19 cellular contexts compared by ENCODE assay signal in the genomic region with DNA sequence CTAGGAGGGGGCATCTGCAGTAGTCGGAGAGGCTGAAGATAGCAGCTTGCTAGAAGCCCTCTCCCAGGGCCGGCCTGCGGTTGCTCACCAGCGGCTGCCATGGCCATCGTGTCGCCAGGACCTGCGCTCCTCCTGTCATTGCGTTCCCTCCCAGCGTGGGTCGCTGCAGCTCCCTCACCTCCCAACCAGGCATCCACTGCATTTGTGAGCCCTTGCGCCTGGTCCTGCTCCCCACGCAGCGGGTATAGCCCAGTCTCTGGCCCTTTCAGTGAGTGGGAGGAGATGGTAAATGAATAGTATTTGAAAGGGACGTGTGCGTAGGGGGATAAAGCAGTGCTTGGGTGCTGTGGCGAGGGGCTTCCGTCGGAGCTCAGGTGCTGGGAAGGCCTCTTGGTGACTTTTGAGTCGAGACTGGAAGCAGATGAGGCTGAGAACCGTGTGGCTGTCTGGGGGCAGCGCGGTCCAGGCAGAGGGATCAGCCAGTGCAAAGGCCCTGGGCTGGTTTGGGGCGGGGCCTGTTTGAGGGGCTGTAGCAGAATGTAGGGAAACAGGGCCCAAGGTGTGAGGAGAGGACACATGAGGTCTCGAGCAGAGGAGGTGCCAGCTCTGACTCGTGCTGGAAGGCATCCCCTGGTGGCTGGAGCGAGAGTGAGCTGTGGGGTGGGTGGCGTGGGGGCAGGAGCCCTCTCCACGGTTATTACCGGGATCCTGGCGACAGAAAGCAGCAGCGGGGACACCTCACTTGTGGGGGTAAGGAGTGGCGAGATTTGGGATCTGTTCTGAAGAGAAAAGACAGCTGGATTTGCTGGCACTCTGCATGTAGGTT. TPM values are rescaled to one million over a fixed set of nuclear protein-coding genes. Genes with fewer than 3 reads are reported as not detected.
DNase-seq lines count a peak whose midpoint lies in the region; ATAC-seq, FAIRE-seq and TF ChIP-seq lines count a peak whose summit lies in the region.
"Had no signal": no experiment of that assay in that cellular context is flagged by ENCODE, and none has a peak within 500 bp of the region (broad histone marks: within the 10 kb centered on the region; RNA-seq: fewer than 3 reads in every experiment).

No MANE protein-coding gene starts in this region.

- intact Hi-C loops in right cardiac atrium (cut with DNase I) (no loop called here), stomach (cut with DNase I; ENCODE audit: low total_unique reads) (no loop called here)

- ATAC-seq in right cardiac atrium, result peak; percentile 3 to 7
- no peak for ATAC-seq in GM21447 (IDR thresholded peaks at IDR 0.05; ENCODE audit: unreplicated experiment)
- ATAC-seq: foreskin keratinocyte, left colon had no signal

- H3K36me3 ChIP-seq in H7 (replicated peaks; ENCODE audit: control insufficient read depth, insufficient read depth, low read length) (peaks cover 1% of the 10 kb centered on the region; the same call in 1 of the 2 replicates), stomach (peaks cover 0 to 8% (median 6%) of the 10 kb centered on the region in 4 donors)
- H3K36me3 ChIP-seq: neutrophil, vagina had no signal

- TF ChIP-seq POLR2A in stomach (IDR thresholded peaks at IDR 0.05), result no peak

- H3K27ac ChIP-seq in right cardiac atrium (ENCODE audit: low read length), result peak overlapping the region; percentile 82
- peak overlapping the region in 4 of 5 donors; percentile 31 to 89 (median 82) for H3K27ac ChIP-seq in stomach
- H3K27ac ChIP-seq: foreskin keratinocyte, neutrophil had no signal

- no peak for FAIRE-seq in GM19239 (lab: Jason Lieb, UNC)
- FAIRE-seq: endometrium had no signal

- TF ChIP-seq EP300 in stomach (IDR thresholded peaks at IDR 0.05), result no peak

- H3K4me1 ChIP-seq in right cardiac atrium (ENCODE audit: control insufficient read depth, insufficient read depth, low read length) (peaks cover 18% of the 10 kb centered on the region), stomach (peaks cover 45 to 88% (median 55%) of the 10 kb centered on the region in 4 donors)

- no peak overlapping the region for H3K4me3 ChIP-seq in H7 (ENCODE audit: insufficient read depth, low read depth, low read length)
- no peak overlapping the region for H3K4me3 ChIP-seq in right cardiac atrium (ENCODE audit: low read length)
- H3K4me3 ChIP-seq in stomach, result no peak overlapping the region
- H3K4me3 ChIP-seq: vagina had no signal

- DNase-seq in H7 (peak; percentile 72), amniotic epithelial cell (ENCODE audit: low read depth) (peak; percentile 6), right cardiac atrium (no peak), stomach (no peak), GM19239 (ENCODE audit: insufficient read length, low spot score) (no peak), NCI-H748 treated with DMSO at 0.1 percent for 48 hours (lab: John Stamatoyannopoulos, UW) (no peak)
- DNase-seq: activated CD4-positive, alpha-beta T cell treated with anti-CD3 and anti-CD28 coated beads, Interleukin-2, amount 50 U/mL, for 1 hour; activated CD8-positive, alpha-beta memory T cell treated with anti-CD3 and anti-CD28 coated beads, Interleukin-2, amount 50 U/mL, for 48 hours; activated effector memory CD4-positive, alpha-beta T cell treated with anti-CD3 and anti-CD28 coated beads, Interleukin-2, amount 50 U/mL, for 16 hours; amniotic stem cell; COR-L47; NCI-H1436 treated with DMSO at 0.1 percent for 48 hours; RPMI8226 had no signal

- H3K9me3 ChIP-seq in right cardiac atrium (ENCODE audit: control insufficient read depth, low read length) (no peaks in the 10 kb centered on the region), stomach (no peaks in the 10 kb centered on the region)
- H3K9me3 ChIP-seq: neutrophil, vagina had no signal

- H3K27me3 ChIP-seq in H7 (ENCODE audit: control insufficient read depth, insufficient read depth, low read length) (no peaks in the 10 kb centered on the region), right cardiac atrium (ENCODE audit: control insufficient read depth, insufficient read depth) (no peaks in the 10 kb centered on the region), stomach (no peaks in the 10 kb centered on the region)
- H3K27me3 ChIP-seq: foreskin keratinocyte, neutrophil, vagina had no signal

- WGBS in right cardiac atrium, result 90% methylated on average over 32 of the region's 32 CpGs
- WGBS in stomach, 5 donors, result 85 to 95% (median 88%) methylated on average over 23 to 32 of the region's 32 CpGs

- no peak for TF ChIP-seq CTCF in stomach (IDR thresholded peaks at IDR 0.05)

RNA-seq across cellular contexts. Expression of a gene that starts 39.3 kb away (rescaled TPM):
- 28.3 and 28.6 TPM in 2 replicates for total RNA-seq in H7 (2014; rRNA removed; shearing (Covaris generic))
- total RNA-seq in right cardiac atrium (10 to 100 TPM; 61.6 to 88.8 (median 75.4) TPM), stomach (100 to 1,000 TPM in 2 of 5 donors, 10 to 100 TPM in 3; 36.5 to 152 (median 64.7) TPM)
- polyA plus RNA-seq in right cardiac atrium (57.1 TPM), stomach (10 to 100 TPM; 11.8 to 42.4 (median 26.6) TPM)

Comparison
In these comparisons a context has a peak if more than half of its experiments do, and no peak if none do; other contexts are left out.
1. DNase-seq: peak in H7 (single experiment) and amniotic epithelial cell (single experiment); none in right cardiac atrium (0 of 3), stomach (single experiment), GM19239 (single experiment) and NCI-H748 treated with DMSO at 0.1 percent for 48 hours (single experiment).